Comparison of ENCODE assay signal across 1 cellular context in the genomic region with DNA sequence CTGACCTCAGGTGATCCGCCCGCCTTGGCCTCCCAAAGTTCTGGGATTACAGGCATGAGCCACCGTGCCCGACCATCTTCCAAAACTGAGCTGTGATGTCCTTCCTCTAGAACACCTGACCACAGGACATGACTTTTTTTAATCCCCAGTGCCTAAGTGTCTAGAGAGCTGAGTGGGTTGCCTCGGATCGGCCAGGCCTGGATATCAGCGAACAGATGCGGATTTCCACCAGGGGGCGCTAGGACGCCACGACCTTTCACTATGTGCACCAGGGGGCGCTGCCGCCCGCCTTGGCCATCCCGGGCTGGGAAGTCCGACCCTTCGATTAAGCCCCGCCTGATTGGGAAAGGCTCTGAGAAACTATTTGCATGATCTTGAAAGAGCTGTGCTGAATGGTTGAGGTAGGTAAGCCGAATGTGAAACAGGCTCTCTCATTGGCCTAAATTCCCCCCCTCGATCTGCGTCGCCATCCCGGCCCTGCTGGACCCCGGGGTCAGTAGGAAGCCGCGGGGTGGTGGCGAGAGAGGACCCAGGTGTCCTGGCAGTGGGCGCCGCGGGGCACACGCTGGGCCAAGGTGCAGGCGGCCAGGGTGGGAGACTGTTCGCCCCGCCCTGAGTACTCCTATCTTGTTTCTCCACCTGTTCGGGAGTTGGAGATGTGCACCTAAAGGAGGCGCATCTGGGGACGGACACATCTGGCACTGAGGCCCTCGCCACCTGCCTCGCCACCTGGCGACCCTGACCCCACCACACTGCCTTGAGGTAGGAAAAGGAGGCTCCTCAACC.
TF ChIP-seq lines count a peak whose summit lies in the region.

TSS of gene ACBD4 (plus strand) at position 496 of the 786 bp plus-strand sequence. CDS start 458 bp downstream, outside the sequence.

TF ChIP-seq in A549, 52 proteins besides CTCF, POLR2A, EP300 and RAD21 (continued from another document):
- TF ChIP-seq, protein P1, sequence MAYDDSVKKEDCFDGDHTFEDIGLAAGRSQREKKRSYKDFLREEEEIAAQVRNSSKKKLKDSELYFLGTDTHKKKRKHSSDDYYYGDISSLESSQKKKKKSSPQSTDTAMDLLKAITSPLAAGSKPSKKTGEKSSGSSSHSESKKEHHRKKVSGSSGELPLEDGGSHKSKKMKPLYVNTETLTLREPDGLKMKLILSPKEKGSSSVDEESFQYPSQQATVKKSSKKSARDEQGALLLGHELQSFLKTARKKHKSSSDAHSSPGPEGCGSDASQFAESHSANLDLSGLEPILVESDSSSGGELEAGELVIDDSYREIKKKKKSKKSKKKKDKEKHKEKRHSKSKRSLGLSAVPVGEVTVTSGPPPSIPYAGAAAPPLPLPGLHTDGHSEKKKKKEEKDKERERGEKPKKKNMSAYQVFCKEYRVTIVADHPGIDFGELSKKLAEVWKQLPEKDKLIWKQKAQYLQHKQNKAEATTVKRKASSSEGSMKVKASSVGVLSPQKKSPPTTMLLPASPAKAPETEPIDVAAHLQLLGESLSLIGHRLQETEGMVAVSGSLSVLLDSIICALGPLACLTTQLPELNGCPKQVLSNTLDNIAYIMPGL (CRISPR knock-in tag; IDR thresholded peaks at IDR 0.05; ENCODE audit: borderline replicate concordance): no peak
- TF ChIP-seq CBX2 (IDR thresholded peaks at IDR 0.05; ENCODE audit: borderline replicate concordance, low read depth) (no peak), MAFK (IDR thresholded peaks at IDR 0.05; ENCODE audit: partially characterized antibody) (no peak), GATA3 (IDR thresholded peaks at IDR 0.05; ENCODE audit: borderline replicate concordance) (no peak), ZNF302 (CRISPR knock-in tag; IDR thresholded peaks at IDR 0.05) (no peak), PHF8 (IDR thresholded peaks at IDR 0.05; ENCODE audit: borderline replicate concordance, low read depth) (peak; percentile 62; the same call in 1 of the 2 replicates), CBX8 (IDR thresholded peaks at IDR 0.05) (no peak), USF2 (IDR thresholded peaks at IDR 0.05) (no peak), HOXB13 (CRISPR knock-in tag; IDR thresholded peaks at IDR 0.05; ENCODE audit: low read depth) (no peak), HOXA7 (CRISPR knock-in tag; IDR thresholded peaks at IDR 0.05) (no peak), ELK1 (IDR thresholded peaks at IDR 0.05; ENCODE audit: low read depth, low read length) (no peak), ZC3H11A (IDR thresholded peaks at IDR 0.05) (no peak), KDM5A (IDR thresholded peaks at IDR 0.05) (no peak), CEBPB (IDR thresholded peaks at IDR 0.05) (peak; percentile 40 to 84; a peak in 3 of 4 replicates), POLR2AphosphoS2 (conservative IDR thresholded peaks at IDR 0.05; ENCODE audit: low read length) (no peak; the same call in 1 of the 2 replicates), NPAS2 (CRISPR knock-in tag; IDR thresholded peaks at IDR 0.05; ENCODE audit: borderline replicate concordance) (no peak), SREBF2 (IDR thresholded peaks at IDR 0.05) (peak; percentile 31; the same call in 1 of the 2 replicates), FOXS1 (CRISPR knock-in tag; IDR thresholded peaks at IDR 0.05) (no peak), RCOR1 (IDR thresholded peaks at IDR 0.05; ENCODE audit: low read depth, low read length) (no peak), HEYL (CRISPR knock-in tag; IDR thresholded peaks at IDR 0.05) (no peak), TFCP2L1 (CRISPR knock-in tag; IDR thresholded peaks at IDR 0.05) (peak; percentile 27), CHD2 (IDR thresholded peaks at IDR 0.05; ENCODE audit: low read length, partially characterized antibody) (no peak), JUNB (IDR thresholded peaks at IDR 0.05) (no peak), MYC (IDR thresholded peaks at IDR 0.05; ENCODE audit: borderline replicate concordance, low read length) (peak; percentile 88; the same call in 1 of the 2 replicates), HDAC2 (IDR thresholded peaks at IDR 0.05) (no peak), FOSB (CRISPR knock-in tag; IDR thresholded peaks at IDR 0.05) (no peak), FOSL2 (IDR thresholded peaks at IDR 0.05) (no peak), FOSL2 (CRISPR knock-in tag; IDR thresholded peaks at IDR 0.05) (0 out of 2 replicates have a peak, but pooled peaks have one; percentile 8), CHD4 (IDR thresholded peaks at IDR 0.05; ENCODE audit: borderline replicate concordance) (no peak), MAX (IDR thresholded peaks at IDR 0.05) (peak; percentile 85), ZSCAN20 (CRISPR knock-in tag; IDR thresholded peaks at IDR 0.05) (no peak)
- TF ChIP-seq, protein P2, sequence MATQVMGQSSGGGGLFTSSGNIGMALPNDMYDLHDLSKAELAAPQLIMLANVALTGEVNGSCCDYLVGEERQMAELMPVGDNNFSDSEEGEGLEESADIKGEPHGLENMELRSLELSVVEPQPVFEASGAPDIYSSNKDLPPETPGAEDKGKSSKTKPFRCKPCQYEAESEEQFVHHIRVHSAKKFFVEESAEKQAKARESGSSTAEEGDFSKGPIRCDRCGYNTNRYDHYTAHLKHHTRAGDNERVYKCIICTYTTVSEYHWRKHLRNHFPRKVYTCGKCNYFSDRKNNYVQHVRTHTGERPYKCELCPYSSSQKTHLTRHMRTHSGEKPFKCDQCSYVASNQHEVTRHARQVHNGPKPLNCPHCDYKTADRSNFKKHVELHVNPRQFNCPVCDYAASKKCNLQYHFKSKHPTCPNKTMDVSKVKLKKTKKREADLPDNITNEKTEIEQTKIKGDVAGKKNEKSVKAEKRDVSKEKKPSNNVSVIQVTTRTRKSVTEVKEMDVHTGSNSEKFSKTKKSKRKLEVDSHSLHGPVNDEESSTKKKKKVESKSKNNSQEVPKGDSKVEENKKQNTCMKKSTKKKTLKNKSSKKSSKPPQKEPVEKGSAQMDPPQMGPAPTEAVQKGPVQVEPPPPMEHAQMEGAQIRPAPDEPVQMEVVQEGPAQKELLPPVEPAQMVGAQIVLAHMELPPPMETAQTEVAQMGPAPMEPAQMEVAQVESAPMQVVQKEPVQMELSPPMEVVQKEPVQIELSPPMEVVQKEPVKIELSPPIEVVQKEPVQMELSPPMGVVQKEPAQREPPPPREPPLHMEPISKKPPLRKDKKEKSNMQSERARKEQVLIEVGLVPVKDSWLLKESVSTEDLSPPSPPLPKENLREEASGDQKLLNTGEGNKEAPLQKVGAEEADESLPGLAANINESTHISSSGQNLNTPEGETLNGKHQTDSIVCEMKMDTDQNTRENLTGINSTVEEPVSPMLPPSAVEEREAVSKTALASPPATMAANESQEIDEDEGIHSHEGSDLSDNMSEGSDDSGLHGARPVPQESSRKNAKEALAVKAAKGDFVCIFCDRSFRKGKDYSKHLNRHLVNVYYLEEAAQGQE (IDR thresholded peaks at IDR 0.05): no peak
- TF ChIP-seq, protein P3, sequence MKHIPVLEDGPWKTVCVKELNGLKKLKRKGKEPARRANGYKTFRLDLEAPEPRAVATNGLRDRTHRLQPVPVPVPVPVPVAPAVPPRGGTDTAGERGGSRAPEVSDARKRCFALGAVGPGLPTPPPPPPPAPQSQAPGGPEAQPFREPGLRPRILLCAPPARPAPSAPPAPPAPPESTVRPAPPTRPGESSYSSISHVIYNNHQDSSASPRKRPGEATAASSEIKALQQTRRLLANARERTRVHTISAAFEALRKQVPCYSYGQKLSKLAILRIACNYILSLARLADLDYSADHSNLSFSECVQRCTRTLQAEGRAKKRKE (CRISPR knock-in tag; IDR thresholded peaks at IDR 0.05; ENCODE audit: low read depth): no peak
- TF ChIP-seq, protein P4, sequence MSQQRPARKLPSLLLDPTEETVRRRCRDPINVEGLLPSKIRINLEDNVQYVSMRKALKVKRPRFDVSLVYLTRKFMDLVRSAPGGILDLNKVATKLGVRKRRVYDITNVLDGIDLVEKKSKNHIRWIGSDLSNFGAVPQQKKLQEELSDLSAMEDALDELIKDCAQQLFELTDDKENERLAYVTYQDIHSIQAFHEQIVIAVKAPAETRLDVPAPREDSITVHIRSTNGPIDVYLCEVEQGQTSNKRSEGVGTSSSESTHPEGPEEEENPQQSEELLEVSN (IDR thresholded peaks at IDR 0.05; ENCODE audit: borderline replicate concordance, low read depth): peak; percentile 92
